In the genomic region with DNA sequence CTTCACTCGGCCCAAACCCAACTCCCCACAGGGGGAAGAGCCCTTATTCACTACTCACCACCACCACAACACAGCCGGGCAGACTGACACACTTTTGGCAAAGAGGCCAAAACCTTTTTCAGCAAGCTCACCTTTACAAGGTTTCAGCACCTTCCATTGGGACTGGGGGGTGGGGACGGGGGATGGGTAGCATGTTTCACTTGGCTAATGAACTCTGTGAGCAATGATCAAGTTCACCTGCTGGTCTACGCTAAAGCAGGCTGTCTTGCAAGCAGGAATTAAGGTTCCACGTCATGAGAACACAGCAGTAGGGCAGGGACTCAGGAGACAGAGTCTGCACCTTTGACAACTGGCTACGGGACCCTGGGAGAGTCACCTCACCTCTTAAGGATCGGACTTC, we compare ENCODE assay signal across 10 cellular contexts. TPM values are rescaled to one million over a fixed set of nuclear protein-coding genes. Genes with fewer than 3 reads are reported as not detected.
DNase-seq lines count a peak whose midpoint lies in the region; TF ChIP-seq lines count a peak whose summit lies in the region.
"Had no signal": no experiment of that assay in that cellular context is flagged by ENCODE, and none has a peak within 500 bp of the region (broad histone marks: within the 10 kb centered on the region; RNA-seq: fewer than 3 reads in every experiment).

No MANE protein-coding gene starts in this region.

- peaks cover 7% of the 10 kb centered on the region for H3K36me3 Mint-ChIP-seq in activated naive CD4-positive, alpha-beta T cell treated with anti-CD3 and anti-CD28 coated beads for 36 hours (ENCODE audit: low read depth)
- peaks cover 39% of the 10 kb centered on the region for H3K36me3 Mint-ChIP-seq in activated naive CD4-positive, alpha-beta T cell treated with anti-CD3 and anti-CD28 coated beads, Interleukin-2, amount 10 ng/mL, durations not matched to agents 7 days and 5 days

- H3K27ac ChIP-seq in cingulate gyrus (ENCODE audit: low read depth, low read length) (peak overlapping the region; percentile 67), muscle layer of duodenum (ENCODE audit: low read length) (peak overlapping the region; percentile 72), tibial nerve (peak overlapping the region; percentile 83 to 98 (median 95))

- CTCF ChIA-PET in activated naive CD4-positive, alpha-beta T cell treated with anti-CD3 and anti-CD28 coated beads for 36 hours (lab: Charles Lee), result interaction anchor here (1.2 kb wide), 1 partner anchor 88 kb away, joined by 3 read pairs; no protein-coding TSS in a partner anchor
- CTCF ChIA-PET in activated naive CD4-positive, alpha-beta T cell treated with anti-CD3 and anti-CD28 coated beads, Interleukin-2, amount 10 ng/mL, durations not matched to agents 7 days and 5 days (lab: Charles Lee), result no interaction called here

- peaks cover 2% of the 10 kb centered on the region for H3K27me3 Mint-ChIP-seq in activated naive CD4-positive, alpha-beta T cell treated with anti-CD3 and anti-CD28 coated beads for 36 hours (ENCODE audit: low read depth)
- H3K27me3 Mint-ChIP-seq in activated naive CD4-positive, alpha-beta T cell treated with anti-CD3 and anti-CD28 coated beads, Interleukin-2, amount 10 ng/mL, durations not matched to agents 7 days and 5 days, result peaks cover 15% of the 10 kb centered on the region

- H3K9me3 Mint-ChIP-seq in activated naive CD4-positive, alpha-beta T cell treated with anti-CD3 and anti-CD28 coated beads for 36 hours, result no peaks in the 10 kb centered on the region
- H3K9me3 Mint-ChIP-seq in activated naive CD4-positive, alpha-beta T cell treated with anti-CD3 and anti-CD28 coated beads, Interleukin-2, amount 10 ng/mL, durations not matched to agents 7 days and 5 days, result no peaks in the 10 kb centered on the region

- peak; percentile 26 for DNase-seq in activated naive CD4-positive, alpha-beta T cell treated with anti-CD3 and anti-CD28 coated beads for 36 hours
- no peak for DNase-seq in activated naive CD4-positive, alpha-beta T cell treated with anti-CD3 and anti-CD28 coated beads, Interleukin-2, amount 10 ng/mL, durations not matched to agents 7 days and 5 days
- DNase-seq in tibial nerve (ENCODE audit: low spot score in 2 of 2) (peak in 1 of 2 donors; percentile 3), hippocampal formation (lab: John Stamatoyannopoulos, UW) (no peak), NK-92 (lab: John Stamatoyannopoulos, UW; ENCODE audit: unreplicated experiment) (no peak), DMS79 treated with DMSO at 0.1 percent for 48 hours (lab: John Stamatoyannopoulos, UW) (no peak)
- DNase-seq: activated CD4-positive, alpha-beta T cell treated with anti-CD3 and anti-CD28 coated beads, Interleukin-2, amount 50 U/mL, for 48 hours; IMR-90 had no signal

- peaks cover 94% of the 10 kb centered on the region for H3K4me1 Mint-ChIP-seq in activated naive CD4-positive, alpha-beta T cell treated with anti-CD3 and anti-CD28 coated beads for 36 hours (ENCODE audit: low read depth)
- H3K4me1 Mint-ChIP-seq in activated naive CD4-positive, alpha-beta T cell treated with anti-CD3 and anti-CD28 coated beads, Interleukin-2, amount 10 ng/mL, durations not matched to agents 7 days and 5 days, result peaks cover 96% of the 10 kb centered on the region

- WGBS in tibial nerve, 2 donors, result 54 to 61% methylated on average over 5 to 7 of the region's 7 CpGs

- TF ChIP-seq POLR2A in tibial nerve (IDR thresholded peaks at IDR 0.05), result no peak

- no peak for TF ChIP-seq CTCF in tibial nerve (IDR thresholded peaks at IDR 0.05)

- H3K4me3 ChIP-seq in muscle layer of duodenum (ENCODE audit: low read depth in 1 of 2, low read length in 2 of 2), result peak overlapping the region in 1 of 2 donors; percentile 16
- H3K4me3 ChIP-seq in tibial nerve, result no peak overlapping the region

- H3K36me3 ChIP-seq in muscle layer of duodenum (ENCODE audit: control insufficient read depth in 1 of 2, insufficient read depth in 2 of 2, low read length in 2 of 2) (no peaks in the 10 kb centered on the region), tibial nerve (no peaks in the 10 kb centered on the region)

- H3K4me3 Mint-ChIP-seq in activated naive CD4-positive, alpha-beta T cell treated with anti-CD3 and anti-CD28 coated beads for 36 hours, result no peak overlapping the region
- H3K4me3 Mint-ChIP-seq in activated naive CD4-positive, alpha-beta T cell treated with anti-CD3 and anti-CD28 coated beads, Interleukin-2, amount 10 ng/mL, durations not matched to agents 7 days and 5 days, result no peak overlapping the region

- H3K9me3 ChIP-seq in muscle layer of duodenum (ENCODE audit: control insufficient read depth in 1 of 2, low read length in 2 of 2) (no peaks in the 10 kb centered on the region), tibial nerve (no peaks in the 10 kb centered on the region)

- TF ChIP-seq EP300 in tibial nerve (IDR thresholded peaks at IDR 0.05), result no peak

- H3K4me1 ChIP-seq in muscle layer of duodenum (ENCODE audit: control insufficient read depth in 1 of 2, insufficient read depth in 2 of 2, low read length in 2 of 2) (peaks cover 81 to 99% of the 10 kb centered on the region in 2 donors), tibial nerve (peaks cover 3 to 100% (median 97%) of the 10 kb centered on the region in 4 donors)

- peak overlapping the region; percentile 7 for H3K27ac Mint-ChIP-seq in activated naive CD4-positive, alpha-beta T cell treated with anti-CD3 and anti-CD28 coated beads for 36 hours
- no peak overlapping the region for H3K27ac Mint-ChIP-seq in activated naive CD4-positive, alpha-beta T cell treated with anti-CD3 and anti-CD28 coated beads, Interleukin-2, amount 10 ng/mL, durations not matched to agents 7 days and 5 days

- intact Hi-C loops in activated naive CD4-positive, alpha-beta T cell treated with anti-CD3 and anti-CD28 coated beads for 36 hours (cut with micrococcal nuclease), result no loop called here

- H3K27me3 ChIP-seq in muscle layer of duodenum (ENCODE audit: low read depth, low read length) (no peaks in the 10 kb centered on the region), tibial nerve (no peaks in the 10 kb centered on the region)

RNA-seq across cellular contexts. Expression of gene FAM53B, which starts 7.0 kb away (rescaled TPM):
- total RNA-seq in activated naive CD4-positive, alpha-beta T cell treated with anti-CD3 and anti-CD28 coated beads for 36 hours, result 10 to 100 TPM; 11.8 to 11.9 TPM
- total RNA-seq in tibial nerve, result 10 to 100 TPM; 60.8 to 84.8 (median 78.8) TPM

RNA-seq across cellular contexts. Expression of gene EEF1AKMT2, which starts 54.5 kb away (rescaled TPM):
- total RNA-seq in activated naive CD4-positive, alpha-beta T cell treated with anti-CD3 and anti-CD28 coated beads for 36 hours, result 10 to 100 TPM; 22.5 to 25.5 TPM
- 10 to 100 TPM; 10.0 to 18.4 (median 13.2) TPM for total RNA-seq in tibial nerve

Comparison
In these comparisons a context has a peak if more than half of its experiments do, and no peak if none do; other contexts are left out.
1. RNA of gene FAM53B, which starts 7.0 kb away (total RNA-seq): 60.8 to 84.8 TPM in tibial nerve; 11.8 to 11.9 TPM in activated naive CD4-positive, alpha-beta T cell treated with anti-CD3 and anti-CD28 coated beads for 36 hours; every median in the first group is over 4 times any median in the second.
2. Peak in every context shown above with its lines, with median percentiles within 50 percentile points of each other: H3K27ac ChIP-seq.